27 cellular contexts compared by ENCODE assay signal in the genomic region with DNA sequence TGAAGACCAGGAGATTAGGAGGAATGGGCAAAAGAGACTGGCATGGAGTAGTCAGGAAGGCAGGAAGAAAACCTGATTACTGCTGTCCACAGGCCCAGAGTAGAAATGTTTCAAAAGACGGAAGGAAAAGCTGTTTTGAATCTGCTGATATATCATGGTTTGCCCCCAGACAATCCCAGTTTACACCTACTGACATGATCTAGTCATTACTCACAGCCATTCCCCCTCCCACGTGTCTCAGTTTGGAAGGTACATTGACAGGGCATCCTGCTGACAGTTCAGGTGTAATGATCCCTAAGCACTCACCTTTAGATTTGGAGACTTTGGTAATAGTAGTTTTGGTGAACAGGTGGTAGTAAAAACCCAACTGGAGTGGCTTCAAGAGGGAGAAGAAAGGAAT. TPM values are rescaled to one million over a fixed set of nuclear protein-coding genes. Genes with fewer than 3 reads are reported as not detected.
DNase-seq lines count a peak whose midpoint lies in the region; ATAC-seq and TF ChIP-seq lines count a peak whose summit lies in the region.
"Had no signal": no experiment of that assay in that cellular context is flagged by ENCODE, and none has a peak within 500 bp of the region (broad histone marks: within the 10 kb centered on the region; RNA-seq: fewer than 3 reads in every experiment).

No MANE protein-coding gene starts in this region.

- no peak overlapping the region for H3K4me3 ChIP-seq in epithelial cell of esophagus (ENCODE audit: low read length)
- H3K4me3 ChIP-seq: esophagus squamous epithelium, GM12878, lung, ovary, thoracic aorta, uterus had no signal

- POLR2A ChIA-PET in activated CD4-positive, alpha-beta T cell treated with anti-CD3 and anti-CD28 coated beads, Interleukin-2, amount 10 ng/mL, durations not matched to agents 7 days and 5 days (lab: Charles Lee) = no interaction called here

- CTCF ChIA-PET in activated CD4-positive, alpha-beta T cell treated with anti-CD3 and anti-CD28 coated beads, Interleukin-2, amount 10 ng/mL, durations not matched to agents 7 days and 5 days (lab: Charles Lee) = no interaction called here

- peaks cover 13% of the 10 kb centered on the region for H3K9me3 Mint-ChIP-seq in activated CD4-positive, alpha-beta T cell treated with anti-CD3 and anti-CD28 coated beads, Interleukin-2, amount 10 ng/mL, durations not matched to agents 7 days and 5 days
- peaks cover 16 to 18% of the 10 kb centered on the region in 2 donors for H3K9me3 Mint-ChIP-seq in stimulated activated naive CD8-positive, alpha-beta T cell treated with anti-CD3 and anti-CD28 coated beads, Interleukin-15, amount 100 ng/mL, for 72 hours
- peaks cover 2% of the 10 kb centered on the region for H3K9me3 Mint-ChIP-seq in activated T-helper 1 cell treated with anti-CD3 and anti-CD28 coated beads, Interleukin-12 subunit alpha, Interleukin-12 subunit beta, Interleukin-2, Interleukin-4 antibody, amounts not matched to agents 30 ng/mL and 10 ng/mL and 1 ng/mL, durations not matched to agents 14 hours and 24 hours and 36 hours

- H3K36me3 Mint-ChIP-seq in activated CD4-positive, alpha-beta T cell treated with anti-CD3 and anti-CD28 coated beads, Interleukin-2, amount 10 ng/mL, durations not matched to agents 7 days and 5 days (ENCODE audit: low read depth) = no peaks in the 10 kb centered on the region
- no peaks in the 10 kb centered on the region for H3K36me3 Mint-ChIP-seq in activated T-helper 1 cell treated with anti-CD3 and anti-CD28 coated beads, Interleukin-12 subunit alpha, Interleukin-12 subunit beta, Interleukin-2, Interleukin-4 antibody, amounts not matched to agents 30 ng/mL and 10 ng/mL and 1 ng/mL, durations not matched to agents 14 hours and 24 hours and 36 hours (ENCODE audit: low read depth)
- H3K36me3 Mint-ChIP-seq: CD4-positive, CD25-positive, alpha-beta regulatory T cell had no signal

- peak; percentile 12 to 17 for DNase-seq in activated CD4-positive, alpha-beta T cell treated with anti-CD3 and anti-CD28 coated beads for 4 hours
- no peak for DNase-seq in activated CD4-positive, alpha-beta T cell treated with anti-CD3 and anti-CD28 coated beads, Interleukin-2, amount 10 ng/mL, durations not matched to agents 7 days and 5 days
- no peak for DNase-seq in stimulated activated naive CD8-positive, alpha-beta T cell treated with anti-CD3 and anti-CD28 coated beads, Interleukin-15, Interleukin-2, amounts not matched to agents 100 U/mL and 50 U/mL, for 24 hours
- no peak for DNase-seq in stimulated activated naive CD8-positive, alpha-beta T cell treated with anti-CD3 and anti-CD28 coated beads, Interleukin-15, amount 100 ng/mL, for 72 hours
- peak; percentile 86 for DNase-seq in epithelial cell of esophagus (ENCODE audit: low read depth)
- no peak for DNase-seq in activated T-helper 1 cell treated with anti-CD3 and anti-CD28 coated beads, Interleukin-12 subunit alpha, Interleukin-12 subunit beta, Interleukin-2, Interleukin-4 antibody, amounts not matched to agents 30 ng/mL and 10 ng/mL and 1 ng/mL, durations not matched to agents 14 hours and 24 hours and 36 hours (ENCODE audit: low spot score)
- DNase-seq: activated B cell treated with CpG ODN at 0.5 μM for 24 hours; activated T-cell treated with anti-CD3 and anti-CD28 coated beads for 4 hours; effector memory CD4-positive, alpha-beta T cell; EL; esophagus squamous epithelium; GOT3; NCI-H1436; NCI-H2081 treated with DMSO at 0.1 percent for 48 hours; NCI-H446; nephron progenitor cell; retina; T-helper 1 cell had no signal

- no peak overlapping the region for H3K4me3 Mint-ChIP-seq in activated CD4-positive, alpha-beta T cell treated with anti-CD3 and anti-CD28 coated beads, Interleukin-2, amount 10 ng/mL, durations not matched to agents 7 days and 5 days
- H3K4me3 Mint-ChIP-seq in stimulated activated naive CD8-positive, alpha-beta T cell treated with anti-CD3 and anti-CD28 coated beads, Interleukin-15, amount 100 ng/mL, for 72 hours = no peak overlapping the region
- H3K4me3 Mint-ChIP-seq in activated T-helper 1 cell treated with anti-CD3 and anti-CD28 coated beads, Interleukin-12 subunit alpha, Interleukin-12 subunit beta, Interleukin-2, Interleukin-4 antibody, amounts not matched to agents 30 ng/mL and 10 ng/mL and 1 ng/mL, durations not matched to agents 14 hours and 24 hours and 36 hours = no peak overlapping the region
- H3K4me3 Mint-ChIP-seq: activated B cell treated with CpG ODN at 0.5 μM for 24 hours; activated naive CD4-positive, alpha-beta T cell treated with anti-CD3 and anti-CD28 coated beads for 36 hours; CD4-positive, CD25-positive, alpha-beta regulatory T cell; nephron progenitor cell had no signal

- intact Hi-C loops in activated T-helper 1 cell treated with anti-CD3 and anti-CD28 coated beads, Interleukin-12 subunit alpha, Interleukin-12 subunit beta, Interleukin-2, Interleukin-4 antibody, amounts not matched to agents 30 ng/mL and 10 ng/mL and 1 ng/mL, durations not matched to agents 14 hours and 24 hours and 36 hours (cut with micrococcal nuclease) = no loop called here

- H3K4me1 Mint-ChIP-seq in activated CD4-positive, alpha-beta T cell treated with anti-CD3 and anti-CD28 coated beads, Interleukin-2, amount 10 ng/mL, durations not matched to agents 7 days and 5 days = no peaks in the 10 kb centered on the region
- no peaks in the 10 kb centered on the region for H3K4me1 Mint-ChIP-seq in stimulated activated naive CD8-positive, alpha-beta T cell treated with anti-CD3 and anti-CD28 coated beads, Interleukin-15, amount 100 ng/mL, for 72 hours
- H3K4me1 Mint-ChIP-seq in activated T-helper 1 cell treated with anti-CD3 and anti-CD28 coated beads, Interleukin-12 subunit alpha, Interleukin-12 subunit beta, Interleukin-2, Interleukin-4 antibody, amounts not matched to agents 30 ng/mL and 10 ng/mL and 1 ng/mL, durations not matched to agents 14 hours and 24 hours and 36 hours (ENCODE audit: low read depth) = no peaks in the 10 kb centered on the region
- H3K4me1 Mint-ChIP-seq: activated B cell treated with CpG ODN at 0.5 μM for 24 hours; CD4-positive, CD25-positive, alpha-beta regulatory T cell; nephron progenitor cell had no signal

- TF ChIP-seq POLR2A in GM18505 (IDR thresholded peaks at IDR 0.05; ENCODE audit: borderline replicate concordance, extremely low read depth, insufficient read depth, insufficient read length) = no peak

- peak; percentile 56 for ATAC-seq in stimulated activated naive CD8-positive, alpha-beta T cell treated with anti-CD3 and anti-CD28 coated beads, Interleukin-15, Interleukin-2, amounts not matched to agents 100 U/mL and 50 U/mL, for 24 hours
- ATAC-seq in stimulated activated naive CD8-positive, alpha-beta T cell treated with anti-CD3 and anti-CD28 coated beads, Interleukin-15, amount 100 ng/mL, for 72 hours = no peak
- ATAC-seq in GM18505 (IDR thresholded peaks at IDR 0.05; ENCODE audit: unreplicated experiment) = no peak
- ATAC-seq in GM19035 (IDR thresholded peaks at IDR 0.05; ENCODE audit: unreplicated experiment) = no peak
- ATAC-seq: GM12878 had no signal

- H3K27me3 Mint-ChIP-seq in activated CD4-positive, alpha-beta T cell treated with anti-CD3 and anti-CD28 coated beads, Interleukin-2, amount 10 ng/mL, durations not matched to agents 7 days and 5 days = peaks cover 9% of the 10 kb centered on the region
- H3K27me3 Mint-ChIP-seq in stimulated activated naive CD8-positive, alpha-beta T cell treated with anti-CD3 and anti-CD28 coated beads, Interleukin-15, amount 100 ng/mL, for 72 hours = no peaks in the 10 kb centered on the region
- no peaks in the 10 kb centered on the region for H3K27me3 Mint-ChIP-seq in activated T-helper 1 cell treated with anti-CD3 and anti-CD28 coated beads, Interleukin-12 subunit alpha, Interleukin-12 subunit beta, Interleukin-2, Interleukin-4 antibody, amounts not matched to agents 30 ng/mL and 10 ng/mL and 1 ng/mL, durations not matched to agents 14 hours and 24 hours and 36 hours (ENCODE audit: insufficient read depth)
- H3K27me3 Mint-ChIP-seq: activated B cell treated with CpG ODN at 0.5 μM for 24 hours had no signal

- no peak overlapping the region for H3K27ac Mint-ChIP-seq in activated CD4-positive, alpha-beta T cell treated with anti-CD3 and anti-CD28 coated beads, Interleukin-2, amount 10 ng/mL, durations not matched to agents 7 days and 5 days
- no peak overlapping the region for H3K27ac Mint-ChIP-seq in stimulated activated naive CD8-positive, alpha-beta T cell treated with anti-CD3 and anti-CD28 coated beads, Interleukin-15, amount 100 ng/mL, for 72 hours
- no peak overlapping the region for H3K27ac Mint-ChIP-seq in activated T-helper 1 cell treated with anti-CD3 and anti-CD28 coated beads, Interleukin-12 subunit alpha, Interleukin-12 subunit beta, Interleukin-2, Interleukin-4 antibody, amounts not matched to agents 30 ng/mL and 10 ng/mL and 1 ng/mL, durations not matched to agents 14 hours and 24 hours and 36 hours
- H3K27ac Mint-ChIP-seq: activated B cell treated with CpG ODN at 0.5 μM for 24 hours; activated naive CD4-positive, alpha-beta T cell treated with anti-CD3 and anti-CD28 coated beads for 36 hours; CD4-positive, CD25-positive, alpha-beta regulatory T cell; nephron progenitor cell had no signal

- TF ChIP-seq CTCF in epithelial cell of esophagus (IDR thresholded peaks at IDR 0.05; ENCODE audit: insufficient read depth, low read depth, low read length, missing control alignments) = no peak

RNA-seq across cellular contexts. Expression of gene TXNDC5, which starts 9.8 kb away (rescaled TPM):
- total RNA-seq in activated CD4-positive, alpha-beta T cell treated with anti-CD3 and anti-CD28 coated beads, Interleukin-2, amount 10 ng/mL, durations not matched to agents 7 days and 5 days = 10 to 100 TPM; 32.5 to 33.2 TPM
- 119 and 121 TPM in 2 replicates for total RNA-seq in activated T-helper 1 cell treated with anti-CD3 and anti-CD28 coated beads, Interleukin-12 subunit alpha, Interleukin-12 subunit beta, Interleukin-2, Interleukin-4 antibody, amounts not matched to agents 30 ng/mL and 10 ng/mL and 1 ng/mL, durations not matched to agents 14 hours and 24 hours and 36 hours

Comparison
In these comparisons a context has a peak if more than half of its experiments do, and no peak if none do; other contexts are left out.
1. DNase-seq: peak in activated CD4-positive, alpha-beta T cell treated with anti-CD3 and anti-CD28 coated beads for 4 hours (2 of 2) and epithelial cell of esophagus (single experiment); none in activated CD4-positive, alpha-beta T cell treated with anti-CD3 and anti-CD28 coated beads, Interleukin-2, amount 10 ng/mL, durations not matched to agents 7 days and 5 days (single experiment), stimulated activated naive CD8-positive, alpha-beta T cell treated with anti-CD3 and anti-CD28 coated beads, Interleukin-15, Interleukin-2, amounts not matched to agents 100 U/mL and 50 U/mL, for 24 hours (single experiment), stimulated activated naive CD8-positive, alpha-beta T cell treated with anti-CD3 and anti-CD28 coated beads, Interleukin-15, amount 100 ng/mL, for 72 hours (0 of 2) and activated T-helper 1 cell treated with anti-CD3 and anti-CD28 coated beads, Interleukin-12 subunit alpha, Interleukin-12 subunit beta, Interleukin-2, Interleukin-4 antibody, amounts not matched to agents 30 ng/mL and 10 ng/mL and 1 ng/mL, durations not matched to agents 14 hours and 24 hours and 36 hours (single experiment).